2 cellular contexts compared by ENCODE assay signal in the genomic region with DNA sequence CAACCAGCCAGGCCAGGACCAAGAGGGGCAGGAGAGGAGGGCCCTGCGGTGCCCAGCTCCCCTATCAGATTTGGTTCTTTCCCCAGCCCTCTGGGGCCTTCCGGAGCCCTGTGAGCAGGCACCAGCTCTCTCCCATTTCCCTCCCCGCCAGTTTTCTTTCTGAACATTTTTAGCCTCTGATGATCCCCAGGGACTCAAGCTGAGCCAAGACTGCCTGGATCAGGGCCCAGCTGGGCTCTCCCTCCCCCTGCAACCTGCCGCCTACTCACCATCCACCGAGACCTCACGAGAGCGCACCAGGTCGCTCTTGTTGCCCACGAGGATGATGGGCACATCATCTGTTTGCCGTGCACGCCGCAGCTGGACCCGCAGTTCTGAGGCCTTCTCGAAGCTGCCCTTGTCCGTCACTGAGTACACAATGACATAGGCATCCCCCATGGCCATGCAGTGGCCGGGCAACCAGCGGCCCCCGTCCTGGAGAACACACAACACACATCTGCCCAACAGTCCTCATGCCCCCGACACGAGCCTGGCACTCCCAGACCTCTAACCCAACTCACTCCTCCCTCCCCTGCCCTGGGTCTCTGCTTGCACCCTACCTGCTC.
TF ChIP-seq lines count a peak whose summit lies in the region.

No MANE protein-coding gene starts in this region.

TF ChIP-seq in GM12878, 131 proteins besides CTCF, POLR2A, EP300 and RAD21 (continues in another document):
- TF ChIP-seq ZNF207 (IDR thresholded peaks at IDR 0.05; ENCODE audit: borderline replicate concordance) (no peak), HDAC2 (IDR thresholded peaks at IDR 0.05) (no peak), JUNB (IDR thresholded peaks at IDR 0.05) (no peak), SIX5 (IDR thresholded peaks at IDR 0.05; ENCODE audit: low read depth, low read length, severe bottlenecking) (no peak), TBL1XR1 (IDR thresholded peaks at IDR 0.05; ENCODE audit: low read depth, low read length) (no peak), MTA2 (IDR thresholded peaks at IDR 0.05; ENCODE audit: low read depth) (no peak), CBX5 (IDR thresholded peaks at IDR 0.05; ENCODE audit: low read depth) (no peak), PAX5 (IDR thresholded peaks at IDR 0.05; ENCODE audit: borderline replicate concordance, low read depth, low read length) (no peak), ZNF384 (IDR thresholded peaks at IDR 0.05; ENCODE audit: borderline replicate concordance, low read depth, low read length) (no peak)
- TF ChIP-seq, protein P1, sequence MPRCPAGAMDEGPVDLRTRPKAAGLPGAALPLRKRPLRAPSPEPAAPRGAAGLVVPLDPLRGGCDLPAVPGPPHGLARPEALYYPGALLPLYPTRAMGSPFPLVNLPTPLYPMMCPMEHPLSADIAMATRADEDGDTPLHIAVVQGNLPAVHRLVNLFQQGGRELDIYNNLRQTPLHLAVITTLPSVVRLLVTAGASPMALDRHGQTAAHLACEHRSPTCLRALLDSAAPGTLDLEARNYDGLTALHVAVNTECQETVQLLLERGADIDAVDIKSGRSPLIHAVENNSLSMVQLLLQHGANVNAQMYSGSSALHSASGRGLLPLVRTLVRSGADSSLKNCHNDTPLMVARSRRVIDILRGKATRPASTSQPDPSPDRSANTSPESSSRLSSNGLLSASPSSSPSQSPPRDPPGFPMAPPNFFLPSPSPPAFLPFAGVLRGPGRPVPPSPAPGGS (IDR thresholded peaks at IDR 0.05; ENCODE audit: borderline replicate concordance, insufficient read depth, low read depth, low read length, poor library complexity, severe bottlenecking), result no peak
- TF ChIP-seq, protein P2, sequence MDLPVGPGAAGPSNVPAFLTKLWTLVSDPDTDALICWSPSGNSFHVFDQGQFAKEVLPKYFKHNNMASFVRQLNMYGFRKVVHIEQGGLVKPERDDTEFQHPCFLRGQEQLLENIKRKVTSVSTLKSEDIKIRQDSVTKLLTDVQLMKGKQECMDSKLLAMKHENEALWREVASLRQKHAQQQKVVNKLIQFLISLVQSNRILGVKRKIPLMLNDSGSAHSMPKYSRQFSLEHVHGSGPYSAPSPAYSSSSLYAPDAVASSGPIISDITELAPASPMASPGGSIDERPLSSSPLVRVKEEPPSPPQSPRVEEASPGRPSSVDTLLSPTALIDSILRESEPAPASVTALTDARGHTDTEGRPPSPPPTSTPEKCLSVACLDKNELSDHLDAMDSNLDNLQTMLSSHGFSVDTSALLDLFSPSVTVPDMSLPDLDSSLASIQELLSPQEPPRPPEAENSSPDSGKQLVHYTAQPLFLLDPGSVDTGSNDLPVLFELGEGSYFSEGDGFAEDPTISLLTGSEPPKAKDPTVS (IDR thresholded peaks at IDR 0.05; ENCODE audit: low read depth, low read length), result no peak
- TF ChIP-seq, protein P3, sequence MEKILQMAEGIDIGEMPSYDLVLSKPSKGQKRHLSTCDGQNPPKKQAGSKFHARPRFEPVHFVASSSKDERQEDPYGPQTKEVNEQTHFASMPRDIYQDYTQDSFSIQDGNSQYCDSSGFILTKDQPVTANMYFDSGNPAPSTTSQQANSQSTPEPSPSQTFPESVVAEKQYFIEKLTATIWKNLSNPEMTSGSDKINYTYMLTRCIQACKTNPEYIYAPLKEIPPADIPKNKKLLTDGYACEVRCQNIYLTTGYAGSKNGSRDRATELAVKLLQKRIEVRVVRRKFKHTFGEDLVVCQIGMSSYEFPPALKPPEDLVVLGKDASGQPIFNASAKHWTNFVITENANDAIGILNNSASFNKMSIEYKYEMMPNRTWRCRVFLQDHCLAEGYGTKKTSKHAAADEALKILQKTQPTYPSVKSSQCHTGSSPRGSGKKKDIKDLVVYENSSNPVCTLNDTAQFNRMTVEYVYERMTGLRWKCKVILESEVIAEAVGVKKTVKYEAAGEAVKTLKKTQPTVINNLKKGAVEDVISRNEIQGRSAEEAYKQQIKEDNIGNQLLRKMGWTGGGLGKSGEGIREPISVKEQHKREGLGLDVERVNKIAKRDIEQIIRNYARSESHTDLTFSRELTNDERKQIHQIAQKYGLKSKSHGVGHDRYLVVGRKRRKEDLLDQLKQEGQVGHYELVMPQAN (conservative IDR thresholded peaks at IDR 0.05), result no peak
- TF ChIP-seq, protein P4, sequence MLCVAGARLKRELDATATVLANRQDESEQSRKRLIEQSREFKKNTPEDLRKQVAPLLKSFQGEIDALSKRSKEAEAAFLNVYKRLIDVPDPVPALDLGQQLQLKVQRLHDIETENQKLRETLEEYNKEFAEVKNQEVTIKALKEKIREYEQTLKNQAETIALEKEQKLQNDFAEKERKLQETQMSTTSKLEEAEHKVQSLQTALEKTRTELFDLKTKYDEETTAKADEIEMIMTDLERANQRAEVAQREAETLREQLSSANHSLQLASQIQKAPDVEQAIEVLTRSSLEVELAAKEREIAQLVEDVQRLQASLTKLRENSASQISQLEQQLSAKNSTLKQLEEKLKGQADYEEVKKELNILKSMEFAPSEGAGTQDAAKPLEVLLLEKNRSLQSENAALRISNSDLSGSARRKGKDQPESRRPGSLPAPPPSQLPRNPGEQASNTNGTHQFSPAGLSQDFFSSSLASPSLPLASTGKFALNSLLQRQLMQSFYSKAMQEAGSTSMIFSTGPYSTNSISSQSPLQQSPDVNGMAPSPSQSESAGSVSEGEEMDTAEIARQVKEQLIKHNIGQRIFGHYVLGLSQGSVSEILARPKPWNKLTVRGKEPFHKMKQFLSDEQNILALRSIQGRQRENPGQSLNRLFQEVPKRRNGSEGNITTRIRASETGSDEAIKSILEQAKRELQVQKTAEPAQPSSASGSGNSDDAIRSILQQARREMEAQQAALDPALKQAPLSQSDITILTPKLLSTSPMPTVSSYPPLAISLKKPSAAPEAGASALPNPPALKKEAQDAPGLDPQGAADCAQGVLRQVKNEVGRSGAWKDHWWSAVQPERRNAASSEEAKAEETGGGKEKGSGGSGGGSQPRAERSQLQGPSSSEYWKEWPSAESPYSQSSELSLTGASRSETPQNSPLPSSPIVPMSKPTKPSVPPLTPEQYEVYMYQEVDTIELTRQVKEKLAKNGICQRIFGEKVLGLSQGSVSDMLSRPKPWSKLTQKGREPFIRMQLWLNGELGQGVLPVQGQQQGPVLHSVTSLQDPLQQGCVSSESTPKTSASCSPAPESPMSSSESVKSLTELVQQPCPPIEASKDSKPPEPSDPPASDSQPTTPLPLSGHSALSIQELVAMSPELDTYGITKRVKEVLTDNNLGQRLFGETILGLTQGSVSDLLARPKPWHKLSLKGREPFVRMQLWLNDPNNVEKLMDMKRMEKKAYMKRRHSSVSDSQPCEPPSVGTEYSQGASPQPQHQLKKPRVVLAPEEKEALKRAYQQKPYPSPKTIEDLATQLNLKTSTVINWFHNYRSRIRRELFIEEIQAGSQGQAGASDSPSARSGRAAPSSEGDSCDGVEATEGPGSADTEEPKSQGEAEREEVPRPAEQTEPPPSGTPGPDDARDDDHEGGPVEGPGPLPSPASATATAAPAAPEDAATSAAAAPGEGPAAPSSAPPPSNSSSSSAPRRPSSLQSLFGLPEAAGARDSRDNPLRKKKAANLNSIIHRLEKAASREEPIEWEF (IDR thresholded peaks at IDR 0.05; ENCODE audit: insufficient replicate concordance, low read depth, low read length), result no peak

TF ChIP-seq in WTC11, 78 proteins besides CTCF, POLR2A, EP300 and RAD21:
- TF ChIP-seq ZNF396 (CRISPR knock-in tag; IDR thresholded peaks at IDR 0.05; ENCODE audit: borderline replicate concordance) (no peak), JUN (CRISPR knock-in tag; IDR thresholded peaks at IDR 0.05) (no peak), ATF1 (CRISPR knock-in tag; IDR thresholded peaks at IDR 0.05) (no peak), RORB (CRISPR knock-in tag; IDR thresholded peaks at IDR 0.05) (no peak), NFYB (CRISPR knock-in tag; conservative IDR thresholded peaks at IDR 0.05; ENCODE audit: low read depth) (no peak), NFE2L1 (CRISPR knock-in tag; IDR thresholded peaks at IDR 0.05) (no peak), TEAD1 (CRISPR knock-in tag; IDR thresholded peaks at IDR 0.05) (no peak), ZNF121 (CRISPR knock-in tag; IDR thresholded peaks at IDR 0.05) (no peak), ZNF423 (CRISPR knock-in tag; IDR thresholded peaks at IDR 0.05) (no peak), SOX15 (CRISPR knock-in tag; IDR thresholded peaks at IDR 0.05) (no peak), MXD4 (CRISPR knock-in tag; IDR thresholded peaks at IDR 0.05; ENCODE audit: borderline replicate concordance) (no peak), GRHL2 (CRISPR knock-in tag; IDR thresholded peaks at IDR 0.05; ENCODE audit: insufficient replicate concordance, severe bottlenecking) (no peak)
- TF ChIP-seq, protein P5, sequence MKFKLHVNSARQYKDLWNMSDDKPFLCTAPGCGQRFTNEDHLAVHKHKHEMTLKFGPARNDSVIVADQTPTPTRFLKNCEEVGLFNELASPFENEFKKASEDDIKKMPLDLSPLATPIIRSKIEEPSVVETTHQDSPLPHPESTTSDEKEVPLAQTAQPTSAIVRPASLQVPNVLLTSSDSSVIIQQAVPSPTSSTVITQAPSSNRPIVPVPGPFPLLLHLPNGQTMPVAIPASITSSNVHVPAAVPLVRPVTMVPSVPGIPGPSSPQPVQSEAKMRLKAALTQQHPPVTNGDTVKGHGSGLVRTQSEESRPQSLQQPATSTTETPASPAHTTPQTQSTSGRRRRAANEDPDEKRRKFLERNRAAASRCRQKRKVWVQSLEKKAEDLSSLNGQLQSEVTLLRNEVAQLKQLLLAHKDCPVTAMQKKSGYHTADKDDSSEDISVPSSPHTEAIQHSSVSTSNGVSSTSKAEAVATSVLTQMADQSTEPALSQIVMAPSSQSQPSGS (CRISPR knock-in tag; IDR thresholded peaks at IDR 0.05; ENCODE audit: borderline replicate concordance, low read depth), result no peak
- TF ChIP-seq, protein P6, sequence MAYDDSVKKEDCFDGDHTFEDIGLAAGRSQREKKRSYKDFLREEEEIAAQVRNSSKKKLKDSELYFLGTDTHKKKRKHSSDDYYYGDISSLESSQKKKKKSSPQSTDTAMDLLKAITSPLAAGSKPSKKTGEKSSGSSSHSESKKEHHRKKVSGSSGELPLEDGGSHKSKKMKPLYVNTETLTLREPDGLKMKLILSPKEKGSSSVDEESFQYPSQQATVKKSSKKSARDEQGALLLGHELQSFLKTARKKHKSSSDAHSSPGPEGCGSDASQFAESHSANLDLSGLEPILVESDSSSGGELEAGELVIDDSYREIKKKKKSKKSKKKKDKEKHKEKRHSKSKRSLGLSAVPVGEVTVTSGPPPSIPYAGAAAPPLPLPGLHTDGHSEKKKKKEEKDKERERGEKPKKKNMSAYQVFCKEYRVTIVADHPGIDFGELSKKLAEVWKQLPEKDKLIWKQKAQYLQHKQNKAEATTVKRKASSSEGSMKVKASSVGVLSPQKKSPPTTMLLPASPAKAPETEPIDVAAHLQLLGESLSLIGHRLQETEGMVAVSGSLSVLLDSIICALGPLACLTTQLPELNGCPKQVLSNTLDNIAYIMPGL (CRISPR knock-in tag; IDR thresholded peaks at IDR 0.05), result no peak
- TF ChIP-seq, protein P7, sequence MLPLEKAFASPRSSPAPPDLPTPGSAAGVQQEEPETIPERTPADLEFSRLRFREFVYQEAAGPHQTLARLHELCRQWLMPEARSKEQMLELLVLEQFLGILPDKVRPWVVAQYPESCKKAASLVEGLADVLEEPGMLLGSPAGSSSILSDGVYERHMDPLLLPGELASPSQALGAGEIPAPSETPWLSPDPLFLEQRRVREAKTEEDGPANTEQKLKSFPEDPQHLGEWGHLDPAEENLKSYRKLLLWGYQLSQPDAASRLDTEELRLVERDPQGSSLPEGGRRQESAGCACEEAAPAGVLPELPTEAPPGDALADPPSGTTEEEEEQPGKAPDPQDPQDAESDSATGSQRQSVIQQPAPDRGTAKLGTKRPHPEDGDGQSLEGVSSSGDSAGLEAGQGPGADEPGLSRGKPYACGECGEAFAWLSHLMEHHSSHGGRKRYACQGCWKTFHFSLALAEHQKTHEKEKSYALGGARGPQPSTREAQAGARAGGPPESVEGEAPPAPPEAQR (CRISPR knock-in tag; IDR thresholded peaks at IDR 0.05), result no peak
- TF ChIP-seq, protein P8, sequence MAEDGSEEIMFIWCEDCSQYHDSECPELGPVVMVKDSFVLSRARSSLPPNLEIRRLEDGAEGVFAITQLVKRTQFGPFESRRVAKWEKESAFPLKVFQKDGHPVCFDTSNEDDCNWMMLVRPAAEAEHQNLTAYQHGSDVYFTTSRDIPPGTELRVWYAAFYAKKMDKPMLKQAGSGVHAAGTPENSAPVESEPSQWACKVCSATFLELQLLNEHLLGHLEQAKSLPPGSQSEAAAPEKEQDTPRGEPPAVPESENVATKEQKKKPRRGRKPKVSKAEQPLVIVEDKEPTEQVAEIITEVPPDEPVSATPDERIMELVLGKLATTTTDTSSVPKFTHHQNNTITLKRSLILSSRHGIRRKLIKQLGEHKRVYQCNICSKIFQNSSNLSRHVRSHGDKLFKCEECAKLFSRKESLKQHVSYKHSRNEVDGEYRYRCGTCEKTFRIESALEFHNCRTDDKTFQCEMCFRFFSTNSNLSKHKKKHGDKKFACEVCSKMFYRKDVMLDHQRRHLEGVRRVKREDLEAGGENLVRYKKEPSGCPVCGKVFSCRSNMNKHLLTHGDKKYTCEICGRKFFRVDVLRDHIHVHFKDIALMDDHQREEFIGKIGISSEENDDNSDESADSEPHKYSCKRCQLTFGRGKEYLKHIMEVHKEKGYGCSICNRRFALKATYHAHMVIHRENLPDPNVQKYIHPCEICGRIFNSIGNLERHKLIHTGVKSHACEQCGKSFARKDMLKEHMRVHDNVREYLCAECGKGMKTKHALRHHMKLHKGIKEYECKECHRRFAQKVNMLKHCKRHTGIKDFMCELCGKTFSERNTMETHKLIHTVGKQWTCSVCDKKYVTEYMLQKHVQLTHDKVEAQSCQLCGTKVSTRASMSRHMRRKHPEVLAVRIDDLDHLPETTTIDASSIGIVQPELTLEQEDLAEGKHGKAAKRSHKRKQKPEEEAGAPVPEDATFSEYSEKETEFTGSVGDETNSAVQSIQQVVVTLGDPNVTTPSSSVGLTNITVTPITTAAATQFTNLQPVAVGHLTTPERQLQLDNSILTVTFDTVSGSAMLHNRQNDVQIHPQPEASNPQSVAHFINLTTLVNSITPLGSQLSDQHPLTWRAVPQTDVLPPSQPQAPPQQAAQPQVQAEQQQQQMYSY (CRISPR knock-in tag; IDR thresholded peaks at IDR 0.05), result no peak
- TF ChIP-seq, protein P9, sequence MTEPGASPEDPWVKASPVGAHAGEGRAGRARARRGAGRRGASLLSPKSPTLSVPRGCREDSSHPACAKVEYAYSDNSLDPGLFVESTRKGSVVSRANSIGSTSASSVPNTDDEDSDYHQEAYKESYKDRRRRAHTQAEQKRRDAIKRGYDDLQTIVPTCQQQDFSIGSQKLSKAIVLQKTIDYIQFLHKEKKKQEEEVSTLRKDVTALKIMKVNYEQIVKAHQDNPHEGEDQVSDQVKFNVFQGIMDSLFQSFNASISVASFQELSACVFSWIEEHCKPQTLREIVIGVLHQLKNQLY (CRISPR knock-in tag; IDR thresholded peaks at IDR 0.05), result no peak
